In genomic region chr4:180665994-180666818, GRCh38 we compare ENCODE assay signal across 8 cellular contexts.
DNase-seq lines count a peak whose midpoint lies in the region; ATAC-seq and TF ChIP-seq lines count a peak whose summit lies in the region.

No MANE protein-coding gene starts in this region.

- WGBS in heart right ventricle, 2 donors, result 29 to 32% methylated on average over 7 of the region's 7 CpGs

- TF ChIP-seq CTCF in heart right ventricle (IDR thresholded peaks at IDR 0.05) (peak in 7 of 9 donors; percentile 32 to 66 (median 46)), colonic mucosa (IDR thresholded peaks at IDR 0.05) (peak; percentile 46)

- no peak for ATAC-seq in heart right ventricle
- peak; percentile 79 for ATAC-seq in GM21576 (IDR thresholded peaks at IDR 0.05; ENCODE audit: unreplicated experiment)

- H3K9me3 ChIP-seq in heart right ventricle (no peaks in the 10 kb centered on the region), NT2/D1 (ENCODE audit: insufficient read depth, low read length) (no peaks in the 10 kb centered on the region), colonic mucosa (no peaks in the 10 kb centered on the region)

- H3K27me3 ChIP-seq in heart right ventricle (peaks cover 0 to 3% (median 0%) of the 10 kb centered on the region in 7 donors), NT2/D1 (ENCODE audit: insufficient read depth, insufficient read length) (no peaks in the 10 kb centered on the region), colonic mucosa (no peaks in the 10 kb centered on the region)

- H3K27ac ChIP-seq in heart right ventricle, result no peak overlapping the region
- H3K27ac ChIP-seq in colonic mucosa, result no peak overlapping the region

- H3K9ac ChIP-seq in NT2/D1 (ENCODE audit: insufficient read length, low read depth), result no peak overlapping the region
- no peak overlapping the region for H3K9ac ChIP-seq in colonic mucosa (ENCODE audit: low read depth in 2 of 2, low read length in 2 of 2)

- H3K4me1 ChIP-seq in heart right ventricle, result peaks cover 0 to 4% (median 0%) of the 10 kb centered on the region in 9 donors
- H3K4me1 ChIP-seq in NT2/D1 (ENCODE audit: insufficient read depth, insufficient read length), result no peaks in the 10 kb centered on the region
- H3K4me1 ChIP-seq in colonic mucosa, result no peaks in the 10 kb centered on the region

- intact Hi-C loops in heart right ventricle (cut with DNase I) (no loop called here), cardiac septum (cut with DNase I) (no loop called here), colonic mucosa (cut with DNase I) (loop anchor here (10.0 kb wide), 1 partner anchor 801 kb away; no protein-coding TSS in a partner anchor)

- DNase-seq in heart right ventricle (peak in 1 of 2 donors; percentile 6), cardiac septum (ENCODE audit: low spot score) (no peak), HS-27A (ENCODE audit: low read depth) (peak; percentile 8), NT2/D1 (ENCODE audit: low read depth, low spot score) (peak; percentile 36), colonic mucosa (peak; percentile 24), myocyte (ENCODE audit: low read depth) (peak; percentile 37), T1000 (lab: John Stamatoyannopoulos, UW) (no peak)

- no peak overlapping the region for H3K4me3 ChIP-seq in heart right ventricle
- no peak overlapping the region for H3K4me3 ChIP-seq in NT2/D1 (ENCODE audit: insufficient read length, low read depth)
- H3K4me3 ChIP-seq in colonic mucosa, result no peak overlapping the region

- H3K36me3 ChIP-seq in heart right ventricle (no peaks in the 10 kb centered on the region), NT2/D1 (ENCODE audit: insufficient read depth, insufficient read length, low read length) (no peaks in the 10 kb centered on the region), colonic mucosa (no peaks in the 10 kb centered on the region)

Comparison
In these comparisons a context has a peak if more than half of its experiments do, and no peak if none do; other contexts are left out.
1. DNase-seq: peak in HS-27A (single experiment), NT2/D1 (single experiment), colonic mucosa (single experiment) and myocyte (single experiment); none in cardiac septum (single experiment) and T1000 (single experiment).